ENCODE assay signal across 1 cellular context in genomic region chr2:53970898-53971681, GRCh38.
TF ChIP-seq lines count a peak whose summit lies in the region.

TSS of gene PSME4 (minus strand) at chr2:53970993. CDS start at chr2:53970784, 209 bp downstream.

TF ChIP-seq in HepG2, 621 proteins besides CTCF, POLR2A, EP300 and RAD21 (continued from another document and continues in another):
- TF ChIP-seq TRAFD1 (CRISPR knock-in tag; IDR thresholded peaks at IDR 0.05; ENCODE audit: borderline replicate concordance) = peak; percentile 72
- TF ChIP-seq SIX1 (CRISPR knock-in tag; IDR thresholded peaks at IDR 0.05; ENCODE audit: borderline replicate concordance) = no peak
- TF ChIP-seq ZNF274 (CRISPR knock-in tag; IDR thresholded peaks at IDR 0.05) = peak; percentile 88
- TF ChIP-seq DNMT1 (CRISPR knock-in tag; IDR thresholded peaks at IDR 0.05) = peak; percentile 68; the same call in 1 of the 2 replicates
- TF ChIP-seq ERF (CRISPR knock-in tag; IDR thresholded peaks at IDR 0.05) = peak; percentile 91
- peak; percentile 70; the same call in 1 of the 2 replicates for TF ChIP-seq ZNF224 (CRISPR knock-in tag; IDR thresholded peaks at IDR 0.05)
- TF ChIP-seq ZNF576 (CRISPR knock-in tag; IDR thresholded peaks at IDR 0.05) = no peak
- TF ChIP-seq PRPF4 (IDR thresholded peaks at IDR 0.05; ENCODE audit: low read depth, low read length, poor library complexity, severe bottlenecking) = no peak
- TF ChIP-seq ZNF775 (CRISPR knock-in tag; IDR thresholded peaks at IDR 0.05; ENCODE audit: borderline replicate concordance) = no peak; the same call in none of the 2 replicates
- TF ChIP-seq TFAP4 (IDR thresholded peaks at IDR 0.05; ENCODE audit: borderline replicate concordance, low read depth) = peak; percentile 89
- no peak for TF ChIP-seq TP53 (CRISPR knock-in tag; conservative IDR thresholded peaks at IDR 0.05)
- TF ChIP-seq ZNF557 (CRISPR knock-in tag; IDR thresholded peaks at IDR 0.05) = peak; percentile 61; the same call in 1 of the 2 replicates
- TF ChIP-seq SAP130 (CRISPR knock-in tag; IDR thresholded peaks at IDR 0.05; ENCODE audit: low read depth) = peak; percentile 93
- TF ChIP-seq ZNF296 (CRISPR knock-in tag; conservative IDR thresholded peaks at IDR 0.05) = no peak; the same call in 1 of the 2 replicates
- TF ChIP-seq NFE2L2 (IDR thresholded peaks at IDR 0.05; ENCODE audit: low read length) = no peak
- peak; percentile 82; the same call in 1 of the 2 replicates for TF ChIP-seq GFI1 (CRISPR knock-in tag; IDR thresholded peaks at IDR 0.05; ENCODE audit: borderline replicate concordance)
- peak; percentile 94 for TF ChIP-seq GABPB1 (CRISPR knock-in tag; IDR thresholded peaks at IDR 0.05)
- TF ChIP-seq ZFYVE20 (CRISPR knock-in tag; IDR thresholded peaks at IDR 0.05; ENCODE audit: borderline replicate concordance, low read depth) = no peak; the same call in 1 of the 2 replicates
- no peak; the same call in 1 of the 2 replicates for TF ChIP-seq FOXK1 (CRISPR knock-in tag; IDR thresholded peaks at IDR 0.05; ENCODE audit: borderline replicate concordance, low read depth)
- peak; percentile 80; the same call in 1 of the 2 replicates for TF ChIP-seq ZHX1 (CRISPR knock-in tag; IDR thresholded peaks at IDR 0.05; ENCODE audit: low read depth)
- no peak for TF ChIP-seq HNRNPH1 (optimal IDR thresholded peaks at IDR 0.05; ENCODE audit: low read depth, low read length)
- peak; percentile 96 for TF ChIP-seq ZNF451 (CRISPR knock-in tag; IDR thresholded peaks at IDR 0.05)
- peak; percentile 83; the same call in 1 of the 2 replicates for TF ChIP-seq ZNF225 (CRISPR knock-in tag; IDR thresholded peaks at IDR 0.05)
- peak; percentile 94 for TF ChIP-seq HOXA3 (CRISPR knock-in tag; IDR thresholded peaks at IDR 0.05)
- 0 out of 2 replicates have a peak, but pooled peaks have one; percentile 36 for TF ChIP-seq SNAPC5 (CRISPR knock-in tag; IDR thresholded peaks at IDR 0.05; ENCODE audit: borderline replicate concordance)
- TF ChIP-seq FOSL1 (CRISPR knock-in tag; IDR thresholded peaks at IDR 0.05; ENCODE audit: borderline replicate concordance) = peak; percentile 39; the same call in 1 of the 2 replicates
- peak; percentile 73; the same call in 1 of the 2 replicates for TF ChIP-seq DNMT3B (CRISPR knock-in tag; conservative IDR thresholded peaks at IDR 0.05)
- 0 out of 2 replicates have a peak, but pooled peaks have one; percentile 26 for TF ChIP-seq ZNF124 (CRISPR knock-in tag; IDR thresholded peaks at IDR 0.05)
- TF ChIP-seq POGZ (CRISPR knock-in tag; IDR thresholded peaks at IDR 0.05) = peak; percentile 61
- TF ChIP-seq ONECUT2 (CRISPR knock-in tag; IDR thresholded peaks at IDR 0.05) = no peak; the same call in 1 of the 2 replicates
- peak; percentile 74; the same call in 1 of the 2 replicates for TF ChIP-seq LBX2 (CRISPR knock-in tag; IDR thresholded peaks at IDR 0.05; ENCODE audit: borderline replicate concordance)
- peak; percentile 94 for TF ChIP-seq HES4 (CRISPR knock-in tag; IDR thresholded peaks at IDR 0.05; ENCODE audit: borderline replicate concordance)
- peak; percentile 81 for TF ChIP-seq KAT8 (CRISPR knock-in tag; IDR thresholded peaks at IDR 0.05)
- 0 out of 2 replicates have a peak, but pooled peaks have one; percentile 58 for TF ChIP-seq ZZZ3 (CRISPR knock-in tag; IDR thresholded peaks at IDR 0.05; ENCODE audit: borderline replicate concordance)
- no peak; the same call in 1 of the 2 replicates for TF ChIP-seq JDP2 (CRISPR knock-in tag; IDR thresholded peaks at IDR 0.05; ENCODE audit: borderline replicate concordance)
- TF ChIP-seq ZNF263 (CRISPR knock-in tag; IDR thresholded peaks at IDR 0.05) = peak; percentile 58; the same call in 1 of the 2 replicates
- TF ChIP-seq TBX3 (IDR thresholded peaks at IDR 0.05; ENCODE audit: borderline replicate concordance) = no peak
- peak; percentile 84 for TF ChIP-seq ETV5 (CRISPR knock-in tag; IDR thresholded peaks at IDR 0.05; ENCODE audit: borderline replicate concordance)
- TF ChIP-seq GLI4 (CRISPR knock-in tag; IDR thresholded peaks at IDR 0.05; ENCODE audit: borderline replicate concordance) = peak; percentile 59; the same call in 1 of the 2 replicates
- peak; percentile 72; the same call in 1 of the 2 replicates for TF ChIP-seq SIN3A (IDR thresholded peaks at IDR 0.05; ENCODE audit: borderline replicate concordance, low read depth, low read length)
- TF ChIP-seq CCDC6 (CRISPR knock-in tag; IDR thresholded peaks at IDR 0.05) = peak; percentile 89
- peak; percentile 53 for TF ChIP-seq KMT2A (CRISPR knock-in tag; IDR thresholded peaks at IDR 0.05)
- peak; percentile 61; the same call in 1 of the 2 replicates for TF ChIP-seq MEIS2 (CRISPR knock-in tag; IDR thresholded peaks at IDR 0.05)
- no peak for TF ChIP-seq ATM (IDR thresholded peaks at IDR 0.05; ENCODE audit: borderline replicate concordance)
- no peak; the same call in 1 of the 2 replicates for TF ChIP-seq TSC22D2 (CRISPR knock-in tag; IDR thresholded peaks at IDR 0.05; ENCODE audit: borderline replicate concordance)
- no peak for TF ChIP-seq SCMH1 (CRISPR knock-in tag; IDR thresholded peaks at IDR 0.05; ENCODE audit: borderline replicate concordance)
- 0 out of 2 replicates have a peak, but pooled peaks have one; percentile 48 for TF ChIP-seq GMEB2 (CRISPR knock-in tag; IDR thresholded peaks at IDR 0.05; ENCODE audit: low read depth)
- no peak for TF ChIP-seq ZNF337 (CRISPR knock-in tag; IDR thresholded peaks at IDR 0.05; ENCODE audit: borderline replicate concordance, low read depth)
- TF ChIP-seq ZNF329 (CRISPR knock-in tag; IDR thresholded peaks at IDR 0.05; ENCODE audit: low read depth) = peak; percentile 83; the same call in 1 of the 2 replicates
- no peak for TF ChIP-seq ZNF138 (CRISPR knock-in tag; IDR thresholded peaks at IDR 0.05; ENCODE audit: low read depth)
- 0 out of 2 replicates have a peak, but pooled peaks have one; percentile 26 for TF ChIP-seq AKAP8 (CRISPR knock-in tag; IDR thresholded peaks at IDR 0.05)
- TF ChIP-seq ZNF282 (IDR thresholded peaks at IDR 0.05; ENCODE audit: partially characterized antibody) = no peak
- peak; percentile 89 for TF ChIP-seq KMT2B (CRISPR knock-in tag; IDR thresholded peaks at IDR 0.05)
- TF ChIP-seq GRHL1 (CRISPR knock-in tag; conservative IDR thresholded peaks at IDR 0.05) = no peak; the same call in 1 of the 2 replicates
- peak; percentile 80; the same call in 1 of the 2 replicates for TF ChIP-seq CHCHD3 (CRISPR knock-in tag; IDR thresholded peaks at IDR 0.05)
- peak; percentile 71 for TF ChIP-seq MIER2 (CRISPR knock-in tag; IDR thresholded peaks at IDR 0.05)
- TF ChIP-seq MZF1 (CRISPR knock-in tag; IDR thresholded peaks at IDR 0.05; ENCODE audit: borderline replicate concordance) = no peak
- peak; percentile 75; the same call in 1 of the 2 replicates for TF ChIP-seq ARNTL (CRISPR knock-in tag; IDR thresholded peaks at IDR 0.05)
- TF ChIP-seq IRF9 (CRISPR knock-in tag; IDR thresholded peaks at IDR 0.05; ENCODE audit: borderline replicate concordance) = peak; percentile 36; the same call in 1 of the 2 replicates
- no peak for TF ChIP-seq ZNF850 (CRISPR knock-in tag; conservative IDR thresholded peaks at IDR 0.05)
- TF ChIP-seq HIC2 (CRISPR knock-in tag; IDR thresholded peaks at IDR 0.05; ENCODE audit: low read depth) = peak; percentile 21; the same call in 1 of the 2 replicates
- TF ChIP-seq ZNF367 (CRISPR knock-in tag; IDR thresholded peaks at IDR 0.05; ENCODE audit: borderline replicate concordance) = peak; percentile 83; the same call in 1 of the 2 replicates
- TF ChIP-seq ZNF333 (CRISPR knock-in tag; IDR thresholded peaks at IDR 0.05; ENCODE audit: borderline replicate concordance) = peak; percentile 61
